29 cellular contexts compared by ENCODE assay signal in the genomic region with DNA sequence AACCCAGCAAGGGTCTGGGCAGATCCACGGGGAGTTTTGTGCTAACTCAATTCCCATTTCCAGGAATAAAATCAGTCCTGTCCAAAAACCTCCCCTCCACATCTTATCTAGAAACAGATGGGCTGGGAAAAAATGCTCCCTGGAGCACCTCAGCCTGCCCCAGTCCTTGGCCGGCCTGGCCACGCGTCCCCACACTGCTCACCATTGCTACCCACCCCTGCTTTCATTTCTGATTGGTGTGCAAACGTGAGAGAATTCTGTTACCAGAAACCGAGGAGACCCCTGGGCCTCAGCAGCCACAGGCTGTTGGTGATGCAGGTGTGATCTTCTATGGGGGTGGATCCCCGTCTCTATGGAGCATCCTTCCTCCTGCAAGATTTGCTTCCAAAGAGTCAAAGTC. TPM values are rescaled to one million over a fixed set of nuclear protein-coding genes. Genes with fewer than 3 reads are reported as not detected.
"Had no signal": no experiment of that assay in that cellular context is flagged by ENCODE, and none has a peak within 500 bp of the region (broad histone marks: within the 10 kb centered on the region; RNA-seq: fewer than 3 reads in every experiment).

No MANE protein-coding gene starts in this region.

- H3K4me2 ChIP-seq: KMS-11 had no signal

- H3K4me3 Mint-ChIP-seq: activated CD4-positive, alpha-beta T cell treated with anti-CD3 and anti-CD28 coated beads, Interleukin-2, amount 10 ng/mL, durations not matched to agents 24 days and 14 days; activated CD8-positive, alpha-beta T cell treated with anti-CD3 and anti-CD28 coated beads for 36 hours; activated naive CD4-positive, alpha-beta T cell treated with anti-CD3 and anti-CD28 coated beads, Interleukin-2, amount 10 ng/mL, durations not matched to agents 7 days and 5 days; activated naive CD8-positive, alpha-beta T cell; activated naive CD8-positive, alpha-beta T cell treated with anti-CD3 and anti-CD28 coated beads, Interleukin-2, amount 50 U/mL, for 24 hours; activated T-cell treated with anti-CD3 and anti-CD28 coated beads, Interleukin-2, amount 50 U/mL, for 4 hours; activated T-helper 1 cell treated with anti-CD3 and anti-CD28 coated beads, Interleukin-12 subunit alpha, Interleukin-12 subunit beta, Interleukin-2, Interleukin-4 antibody, amounts not matched to agents 30 ng/mL and 10 ng/mL and 1 ng/mL, durations not matched to agents 14 hours and 24 hours and 36 hours; T-helper 1 cell treated with Interleukin-12 subunit alpha and Interleukin-12 subunit beta and Interleukin-4 antibody, amounts not matched to agents 30 μg/mL and 1 μg/mL, for 36 hours; T-helper 2 cell treated with Interferon-gamma antibody and Interleukin-4, amounts not matched to agents 5 μg/mL and 100 μg/mL, for 36 hours had no signal

- H3K4me3 ChIP-seq: SK-N-MC had no signal

- H3K4me1 Mint-ChIP-seq: activated naive CD4-positive, alpha-beta T cell treated with anti-CD3 and anti-CD28 coated beads, Interleukin-2, amount 10 ng/mL, durations not matched to agents 7 days and 5 days; activated naive CD8-positive, alpha-beta T cell treated with anti-CD3 and anti-CD28 coated beads, Interleukin-2, amount 50 U/mL, for 24 hours had no signal

- H3K9me3 Mint-ChIP-seq: activated CD4-positive, alpha-beta T cell treated with anti-CD3 and anti-CD28 coated beads, Interleukin-2, amount 10 ng/mL, durations not matched to agents 24 days and 14 days; activated CD8-positive, alpha-beta T cell treated with anti-CD3 and anti-CD28 coated beads for 36 hours; activated naive CD4-positive, alpha-beta T cell treated with anti-CD3 and anti-CD28 coated beads, Interleukin-2, amount 10 ng/mL, durations not matched to agents 7 days and 5 days; activated T-cell treated with anti-CD3 and anti-CD28 coated beads, Interleukin-2, amount 50 U/mL, for 4 hours; activated T-helper 1 cell treated with anti-CD3 and anti-CD28 coated beads, Interleukin-12 subunit alpha, Interleukin-12 subunit beta, Interleukin-2, Interleukin-4 antibody, amounts not matched to agents 30 ng/mL and 10 ng/mL and 1 ng/mL, durations not matched to agents 14 hours and 24 hours and 36 hours; T-helper 1 cell treated with Interleukin-12 subunit alpha and Interleukin-12 subunit beta and Interleukin-4 antibody, amounts not matched to agents 30 μg/mL and 1 μg/mL, for 36 hours; T-helper 2 cell treated with Interferon-gamma antibody and Interleukin-4, amounts not matched to agents 5 μg/mL and 100 μg/mL, for 36 hours had no signal

- H3K27ac Mint-ChIP-seq: activated CD4-positive, alpha-beta T cell treated with anti-CD3 and anti-CD28 coated beads, Interleukin-2, amount 10 ng/mL, durations not matched to agents 24 days and 14 days; activated CD8-positive, alpha-beta T cell treated with anti-CD3 and anti-CD28 coated beads for 36 hours; activated naive CD4-positive, alpha-beta T cell treated with anti-CD3 and anti-CD28 coated beads, Interleukin-2, amount 10 ng/mL, durations not matched to agents 7 days and 5 days; activated naive CD8-positive, alpha-beta T cell; activated naive CD8-positive, alpha-beta T cell treated with anti-CD3 and anti-CD28 coated beads, Interleukin-2, amount 50 U/mL, for 24 hours; activated T-helper 1 cell treated with anti-CD3 and anti-CD28 coated beads, Interleukin-12 subunit alpha, Interleukin-12 subunit beta, Interleukin-2, Interleukin-4 antibody, amounts not matched to agents 30 ng/mL and 10 ng/mL and 1 ng/mL, durations not matched to agents 14 hours and 24 hours and 36 hours; T-helper 1 cell treated with Interleukin-12 subunit alpha and Interleukin-12 subunit beta and Interleukin-4 antibody, amounts not matched to agents 30 μg/mL and 1 μg/mL, for 36 hours; T-helper 2 cell treated with Interferon-gamma antibody and Interleukin-4, amounts not matched to agents 5 μg/mL and 100 μg/mL, for 36 hours had no signal

- DNase-seq: activated CD4-positive, alpha-beta T cell treated with anti-CD3 and anti-CD28 coated beads, Interleukin-2, amount 10 ng/mL, durations not matched to agents 24 days and 14 days; activated CD4-positive, alpha-beta T cell treated with anti-CD3 and anti-CD28 coated beads, Interleukin-2, amount 50 U/mL, for 4 hours; activated CD8-positive, alpha-beta T cell treated with anti-CD3 and anti-CD28 coated beads for 36 hours; activated naive CD4-positive, alpha-beta T cell treated with anti-CD3 and anti-CD28 coated beads, Interleukin-2, amount 10 ng/mL, durations not matched to agents 7 days and 5 days; activated naive CD8-positive, alpha-beta T cell treated with anti-CD3 and anti-CD28 coated beads, Interleukin-2, amount 50 U/mL, for 24 hours; activated T-cell treated with anti-CD3 and anti-CD28 coated beads for 4 hours; activated T-cell treated with anti-CD3 and anti-CD28 coated beads, Interleukin-2, amount 50 U/mL, for 4 hours; anterior cingulate cortex; central memory CD4-positive, alpha-beta T cell; MM.1S; MV-4-11; NCI-H1092; NCI-H1436 treated with DMSO at 0.1 percent for 48 hours; NCI-H1694 treated with DMSO at 0.1 percent for 48 hours; NCI-H2029; NCI-H345; NCI-H524 treated with DMSO at 0.1 percent for 48 hours; NK-92 treated with Interleukin-12 subunit alpha and Interleukin-12 subunit beta, amount 100 ng/mL, for 24 hours; PC-3 had no signal

- H3K27ac ChIP-seq: KMS-11, RWPE1, SK-N-MC had no signal

- H3K36me3 Mint-ChIP-seq: activated naive CD4-positive, alpha-beta T cell treated with anti-CD3 and anti-CD28 coated beads, Interleukin-2, amount 10 ng/mL, durations not matched to agents 7 days and 5 days; activated naive CD8-positive, alpha-beta T cell had no signal

- H3K27me3 Mint-ChIP-seq: activated CD4-positive, alpha-beta T cell treated with anti-CD3 and anti-CD28 coated beads, Interleukin-2, amount 10 ng/mL, durations not matched to agents 24 days and 14 days had no signal

- ATAC-seq: activated CD8-positive, alpha-beta T cell treated with anti-CD3 and anti-CD28 coated beads for 36 hours; activated naive CD8-positive, alpha-beta T cell treated with anti-CD3 and anti-CD28 coated beads, Interleukin-2, amount 50 U/mL, for 24 hours; activated T-cell treated with anti-CD3 and anti-CD28 coated beads, Interleukin-2, amount 50 U/mL, for 4 hours; PC-3; Right ventricle myocardium inferior had no signal

- H3K9ac ChIP-seq: KMS-11 had no signal

RNA-seq across cellular contexts. Expression of a gene that starts 38.0 kb away (rescaled TPM):
- total RNA-seq: activated CD8-positive, alpha-beta memory T cell treated with anti-CD3 and anti-CD28 coated beads for 36 hours; activated CD8-positive, alpha-beta T cell treated with anti-CD3 and anti-CD28 coated beads for 36 hours; LHCN-M2 had no signal
